ENCODE assay signal across 12 cellular contexts in the genomic region with DNA sequence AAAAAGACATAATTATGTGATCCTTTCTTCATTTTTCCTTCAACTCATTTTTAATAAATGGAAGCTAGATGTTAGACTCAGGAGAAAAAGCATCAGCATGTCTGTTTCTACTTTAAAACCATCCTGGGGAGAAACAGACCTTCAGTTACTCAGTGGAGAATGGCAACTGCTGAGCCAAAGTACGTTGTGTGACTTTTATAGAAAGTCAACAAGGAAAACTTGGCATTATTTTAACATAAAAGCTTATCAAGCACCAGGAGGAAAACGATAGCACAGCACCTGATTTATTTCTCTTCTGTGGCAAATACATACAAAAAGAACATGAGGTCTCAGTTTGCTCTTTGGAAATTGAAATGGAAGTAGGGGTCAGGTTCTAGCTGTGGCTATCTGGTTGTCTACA.
DNase-seq lines count a peak whose midpoint lies in the region; ATAC-seq and TF ChIP-seq lines count a peak whose summit lies in the region.
"Had no signal": no experiment of that assay in that cellular context is flagged by ENCODE, and none has a peak within 500 bp of the region (broad histone marks: within the 10 kb centered on the region; RNA-seq: fewer than 3 reads in every experiment).

No MANE protein-coding gene starts in this region.

- H3K36me3 Mint-ChIP-seq in T-helper 1 cell treated with Interleukin-12 subunit alpha and Interleukin-12 subunit beta and Interleukin-4 antibody, amounts not matched to agents 30 μg/mL and 1 μg/mL, for 36 hours (ENCODE audit: low read depth): peaks cover 3% of the 10 kb centered on the region
- peaks cover 4% of the 10 kb centered on the region; the same call in 1 of the 2 replicates for H3K36me3 Mint-ChIP-seq in HFFc6 (ENCODE audit: low read depth)
- H3K36me3 Mint-ChIP-seq in activated CD8-positive, alpha-beta T cell treated with anti-CD3 and anti-CD28 coated beads, Interleukin-2, amount 10 ng/mL, durations not matched to agents 7 days and 5 days (ENCODE audit: low read depth): peaks cover 8% of the 10 kb centered on the region
- H3K36me3 Mint-ChIP-seq in natural killer cell treated with Interleukin-12 subunit alpha and Interleukin-12 subunit beta and Interleukin-15 and Interleukin-18, amount 100 ng/mL, for 72 hours: peaks cover 2% of the 10 kb centered on the region

- POLR2A ChIA-PET in activated CD8-positive, alpha-beta T cell treated with anti-CD3 and anti-CD28 coated beads, Interleukin-2, amount 10 ng/mL, durations not matched to agents 7 days and 5 days (lab: Charles Lee): interaction anchor here (0.6 to 2.3 kb wide), 2 partner anchors 9 to 1052 kb away, joined by 4 to 13 read pairs; a partner anchor contains a TSS

- ATAC-seq in activated CD8-positive, alpha-beta T cell treated with anti-CD3 and anti-CD28 coated beads, Interleukin-2, amount 10 ng/mL, durations not matched to agents 7 days and 5 days: no peak
- ATAC-seq in natural killer cell treated with Interleukin-12 subunit alpha and Interleukin-12 subunit beta and Interleukin-15 and Interleukin-18, amount 100 ng/mL, for 72 hours: no peak
- ATAC-seq: GM23338 had no signal

- TF ChIP-seq CTCF in HFFc6 (IDR thresholded peaks at IDR 0.05): no peak

- CTCF ChIA-PET in activated CD8-positive, alpha-beta T cell treated with anti-CD3 and anti-CD28 coated beads, Interleukin-2, amount 10 ng/mL, durations not matched to agents 7 days and 5 days (lab: Charles Lee): interaction anchor here (1.1 to 7.4 kb wide), 6 partner anchors 8 to 117 kb away, joined by 3 to 81 read pairs (median 12); no protein-coding TSS in a partner anchor

- H3K9me3 Mint-ChIP-seq in T-helper 1 cell treated with Interleukin-12 subunit alpha and Interleukin-12 subunit beta and Interleukin-4 antibody, amounts not matched to agents 30 μg/mL and 1 μg/mL, for 36 hours: no peaks in the 10 kb centered on the region
- H3K9me3 Mint-ChIP-seq in HFFc6: no peaks in the 10 kb centered on the region
- H3K9me3 Mint-ChIP-seq in activated CD8-positive, alpha-beta T cell treated with anti-CD3 and anti-CD28 coated beads, Interleukin-2, amount 10 ng/mL, durations not matched to agents 7 days and 5 days (ENCODE audit: insufficient read depth): no peaks in the 10 kb centered on the region
- peaks cover 5% of the 10 kb centered on the region for H3K9me3 Mint-ChIP-seq in natural killer cell treated with Interleukin-12 subunit alpha and Interleukin-12 subunit beta and Interleukin-15 and Interleukin-18, amount 100 ng/mL, for 72 hours

- no peaks in the 10 kb centered on the region for H3K27me3 Mint-ChIP-seq in T-helper 1 cell treated with Interleukin-12 subunit alpha and Interleukin-12 subunit beta and Interleukin-4 antibody, amounts not matched to agents 30 μg/mL and 1 μg/mL, for 36 hours (ENCODE audit: low read depth)
- H3K27me3 Mint-ChIP-seq in HFFc6 (ENCODE audit: insufficient read depth): no peaks in the 10 kb centered on the region; the same call in 1 of the 2 replicates
- peaks cover 5% of the 10 kb centered on the region for H3K27me3 Mint-ChIP-seq in activated CD8-positive, alpha-beta T cell treated with anti-CD3 and anti-CD28 coated beads, Interleukin-2, amount 10 ng/mL, durations not matched to agents 7 days and 5 days (ENCODE audit: low read depth)
- no peaks in the 10 kb centered on the region for H3K27me3 Mint-ChIP-seq in natural killer cell treated with Interleukin-12 subunit alpha and Interleukin-12 subunit beta and Interleukin-15 and Interleukin-18, amount 100 ng/mL, for 72 hours

- peak overlapping the region; percentile 40 for H3K4me3 Mint-ChIP-seq in T-helper 1 cell treated with Interleukin-12 subunit alpha and Interleukin-12 subunit beta and Interleukin-4 antibody, amounts not matched to agents 30 μg/mL and 1 μg/mL, for 36 hours
- H3K4me3 Mint-ChIP-seq in HFFc6: peak overlapping the region; percentile 72; the same call in 1 of the 2 replicates
- H3K4me3 Mint-ChIP-seq in activated CD8-positive, alpha-beta T cell treated with anti-CD3 and anti-CD28 coated beads, Interleukin-2, amount 10 ng/mL, durations not matched to agents 7 days and 5 days: peak overlapping the region; percentile 70
- H3K4me3 Mint-ChIP-seq in natural killer cell treated with Interleukin-12 subunit alpha and Interleukin-12 subunit beta and Interleukin-15 and Interleukin-18, amount 100 ng/mL, for 72 hours: peak overlapping the region; percentile 78
- H3K4me3 Mint-ChIP-seq: GM23338 had no signal

- peaks cover 48% of the 10 kb centered on the region for H3K4me1 Mint-ChIP-seq in T-helper 1 cell treated with Interleukin-12 subunit alpha and Interleukin-12 subunit beta and Interleukin-4 antibody, amounts not matched to agents 30 μg/mL and 1 μg/mL, for 36 hours (ENCODE audit: low read depth)
- H3K4me1 Mint-ChIP-seq in HFFc6 (ENCODE audit: low read depth): peaks cover 80% of the 10 kb centered on the region
- peaks cover 64% of the 10 kb centered on the region for H3K4me1 Mint-ChIP-seq in activated CD8-positive, alpha-beta T cell treated with anti-CD3 and anti-CD28 coated beads, Interleukin-2, amount 10 ng/mL, durations not matched to agents 7 days and 5 days (ENCODE audit: low read depth)
- peaks cover 65 to 79% of the 10 kb centered on the region in 2 donors for H3K4me1 Mint-ChIP-seq in natural killer cell treated with Interleukin-12 subunit alpha and Interleukin-12 subunit beta and Interleukin-15 and Interleukin-18, amount 100 ng/mL, for 72 hours (ENCODE audit: low read depth in 2 of 2)

- DNase-seq in T-helper 1 cell (no peak), HFFc6 (no peak), COLO829 (ENCODE audit: low spot score) (no peak), HuH-7.5 (ENCODE audit: low spot score) (no peak), NOMO-1 treated with DMSO at 0.1 percent for 48 hours (lab: John Stamatoyannopoulos, UW; ENCODE audit: unreplicated experiment) (no peak)
- DNase-seq in activated CD8-positive, alpha-beta T cell treated with anti-CD3 and anti-CD28 coated beads, Interleukin-2, amount 10 ng/mL, durations not matched to agents 7 days and 5 days: no peak
- DNase-seq in natural killer cell treated with Interleukin-12 subunit alpha and Interleukin-12 subunit beta and Interleukin-15 and Interleukin-18, amount 100 ng/mL, for 72 hours (ENCODE audit: low spot score): no peak
- DNase-seq: 8988T, NCI-H1092 treated with DMSO at 0.1 percent for 48 hours, NCI-H748 treated with DMSO at 0.1 percent for 48 hours had no signal

- H3K27ac Mint-ChIP-seq in T-helper 1 cell treated with Interleukin-12 subunit alpha and Interleukin-12 subunit beta and Interleukin-4 antibody, amounts not matched to agents 30 μg/mL and 1 μg/mL, for 36 hours: peak overlapping the region; percentile 84
- H3K27ac Mint-ChIP-seq in HFFc6: peak overlapping the region; percentile 78
- H3K27ac Mint-ChIP-seq in activated CD8-positive, alpha-beta T cell treated with anti-CD3 and anti-CD28 coated beads, Interleukin-2, amount 10 ng/mL, durations not matched to agents 7 days and 5 days: peak overlapping the region; percentile 91
- peak overlapping the region; percentile 93 to 94 for H3K27ac Mint-ChIP-seq in natural killer cell treated with Interleukin-12 subunit alpha and Interleukin-12 subunit beta and Interleukin-15 and Interleukin-18, amount 100 ng/mL, for 72 hours
- H3K27ac Mint-ChIP-seq: GM23338 had no signal
